ENCODE assay signal across 8 cellular contexts in genomic region chr5:73299017-73299630, GRCh38.
DNase-seq lines count a peak whose midpoint lies in the region; ATAC-seq, FAIRE-seq and TF ChIP-seq lines count a peak whose summit lies in the region.

No MANE protein-coding gene starts in this region.

- H3K9me1 ChIP-seq in endothelial cell of umbilical vein (replicated peaks; ENCODE audit: control insufficient read depth, extremely low read depth, insufficient read depth, low read length): no peaks in the 10 kb centered on the region

- H3K4me2 ChIP-seq in endothelial cell of umbilical vein (ENCODE audit: insufficient read depth, low read length): no peak overlapping the region

- 6 to 7% methylated on average over 28 to 55 of the region's 55 CpGs for WGBS in pancreas, 2 donors

- dilution Hi-C loops in endothelial cell of umbilical vein (cut with MboI; ENCODE audit: extremely low pct_ligation_motif_present, low sequenced_read_pairs): no loop called here

- H2AFZ ChIP-seq in endothelial cell of umbilical vein (ENCODE audit: low read depth, low read length): no peak overlapping the region

- FAIRE-seq in endothelial cell of umbilical vein (lab: Jason Lieb, UNC) (no peak), pancreas (lab: Jason Lieb, UNC) (no peak), urothelium cell line (lab: Jason Lieb, UNC) (no peak)

- POLR2A ChIA-PET in endothelial cell of umbilical vein (lab: Charles Lee): no interaction called here

- H3K9me3 ChIP-seq in endothelial cell of umbilical vein (replicated peaks; ENCODE audit: control insufficient read depth, insufficient read depth, low read length): no peaks in the 10 kb centered on the region
- H3K9me3 ChIP-seq in pancreas: no peaks in the 10 kb centered on the region

- H3K27ac ChIP-seq in endothelial cell of umbilical vein (ENCODE audit: insufficient read depth, low read depth, low read length) (no peak overlapping the region), pancreas (no peak overlapping the region)

- BruUV-seq in endothelial cell of umbilical vein (replicated peaks; lab: Mats Ljungman, UMichigan): no TSS peak

- TF ChIP-seq CTCF in endothelial cell of umbilical vein (IDR thresholded peaks at IDR 0.05; ENCODE audit: extremely low read depth in 1 of 2, insufficient read depth in 1 of 2, low read depth in 1 of 2, low read length in 2 of 2): peak; percentile 31 to 38
- peak in 1 of 4 donors; percentile 14 for TF ChIP-seq CTCF in pancreas (IDR thresholded peaks at IDR 0.05)

- DNase-seq in EL (peak; percentile 65), M059J (ENCODE audit: low read depth) (peak; percentile 62), endothelial cell of umbilical vein (ENCODE audit: low read depth, low spot score) (no peak), pancreas (peak in 1 of 6 donors; percentile 70), SHP77 treated with DMSO at 0.1 percent for 48 hours (lab: John Stamatoyannopoulos, UW) (no peak), urothelium cell line (ENCODE audit: low spot score) (no peak), HT-29 (ENCODE audit: low spot score) (no peak)

- H4K20me1 ChIP-seq in endothelial cell of umbilical vein (replicated peaks; ENCODE audit: control insufficient read depth, extremely low read depth, insufficient read depth, low read length): no peaks in the 10 kb centered on the region

- no peaks in the 10 kb centered on the region for H3K4me1 ChIP-seq in endothelial cell of umbilical vein (ENCODE audit: control insufficient read depth, extremely low read depth, insufficient read depth, low read length)
- H3K4me1 ChIP-seq in pancreas: peaks cover 0 to 4% (median 0%) of the 10 kb centered on the region in 3 donors

- no peak overlapping the region for H3K9ac ChIP-seq in endothelial cell of umbilical vein (replicated peaks; ENCODE audit: extremely low read depth, insufficient read depth, low read length)

- peak; percentile 47 to 81 (median 68) for ATAC-seq in pancreas
- no peak for ATAC-seq in HG02798 (IDR thresholded peaks at IDR 0.05; ENCODE audit: poor library complexity, unreplicated experiment)

- no peak for TF ChIP-seq POLR2A in endothelial cell of umbilical vein (IDR thresholded peaks at IDR 0.05; ENCODE audit: low read depth, low read length)

- CTCF ChIA-PET in endothelial cell of umbilical vein (lab: Charles Lee): interaction anchor here (0.7 to 2.9 kb wide), 7 partner anchors 57 to 156 kb away, joined by 3 to 19 read pairs (median 3); no protein-coding TSS in a partner anchor

- H3K4me3 ChIP-seq in endothelial cell of umbilical vein (replicated peaks in 1 of 3; ENCODE audit: insufficient read depth in 1 of 3, low read depth in 1 of 3, low read length in 3 of 3) (no peak overlapping the region), pancreas (peak overlapping the region in 1 of 4 donors; percentile 12)

- no peaks in the 10 kb centered on the region for H3K36me3 ChIP-seq in endothelial cell of umbilical vein (ENCODE audit: control insufficient read depth in 2 of 2, extremely low read depth in 1 of 2, insufficient read depth in 2 of 2, low read length in 2 of 2)
- H3K36me3 ChIP-seq in pancreas: no peaks in the 10 kb centered on the region

- no peaks in the 10 kb centered on the region for H3K79me2 ChIP-seq in endothelial cell of umbilical vein (ENCODE audit: control insufficient read depth, insufficient read depth, low read length)

- H3K27me3 ChIP-seq in endothelial cell of umbilical vein (ENCODE audit: control insufficient read depth in 2 of 2, insufficient read depth in 2 of 2, low read length in 2 of 2): peaks cover 90 to 98% of the 10 kb centered on the region in 2 experiments
- peaks cover 3 to 49% (median 27%) of the 10 kb centered on the region in 4 donors for H3K27me3 ChIP-seq in pancreas

- intact Hi-C loops in endothelial cell of umbilical vein (cut with micrococcal nuclease) (loop anchor here (5.0 kb wide), 1 partner anchor 67 kb away; no protein-coding TSS in a partner anchor), pancreas (cut with DNase I) (loop anchor here in 1 of 3 donors (10.0 kb wide), 1 partner anchor 74 kb away; no protein-coding TSS in a partner anchor)

TF ChIP-seq in endothelial cell of umbilical vein, 7 proteins besides CTCF, POLR2A, EP300 and RAD21:
- TF ChIP-seq GATA2 (IDR thresholded peaks at IDR 0.05; ENCODE audit: insufficient read depth, insufficient read length, low read depth, low read length) (no peak), EZH2 (IDR thresholded peaks at IDR 0.05; ENCODE audit: borderline replicate concordance, low read depth, low read length, severe bottlenecking) (peak; percentile 44)
TF ChIP-seq in endothelial cell of umbilical vein: peak in this region for 1.

Comparison
In these comparisons a context has a peak if more than half of its experiments do, and no peak if none do; other contexts are left out.
1. DNase-seq: peak in EL (single experiment) and M059J (single experiment); none in endothelial cell of umbilical vein (single experiment), SHP77 treated with DMSO at 0.1 percent for 48 hours (single experiment), urothelium cell line (single experiment) and HT-29 (single experiment).